ENCODE assay signal across 14 cellular contexts in the genomic region with DNA sequence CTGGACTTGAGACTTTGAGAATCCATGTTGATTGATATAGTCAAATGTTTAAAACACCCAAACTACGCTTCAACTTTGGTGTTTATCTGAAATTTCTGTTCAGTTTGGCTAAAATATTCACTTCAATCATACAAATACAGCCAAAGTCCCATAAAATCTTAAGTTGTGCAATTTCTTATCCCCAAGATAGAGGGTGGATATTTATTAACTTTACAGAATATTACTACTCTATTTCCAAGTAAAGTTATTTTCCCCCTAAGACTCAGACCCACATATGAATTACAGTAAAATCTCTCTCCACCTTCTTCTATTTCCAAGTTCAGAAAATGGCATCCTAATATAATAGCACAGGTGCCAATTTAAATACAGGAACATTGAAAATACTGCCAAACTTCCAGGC.
DNase-seq lines count a peak whose midpoint lies in the region; ATAC-seq and TF ChIP-seq lines count a peak whose summit lies in the region.
"Had no signal": no experiment of that assay in that cellular context is flagged by ENCODE, and none has a peak within 500 bp of the region (broad histone marks: within the 10 kb centered on the region; RNA-seq: fewer than 3 reads in every experiment).

No MANE protein-coding gene starts in this region.

- no peaks in the 10 kb centered on the region for H3K9me3 Mint-ChIP-seq in IgD-negative memory B cell
- H3K9me3 Mint-ChIP-seq in activated naive CD8-positive, alpha-beta T cell treated with anti-CD3 and anti-CD28 coated beads, Interleukin-2, amount 50 U/mL, for 24 hours, result peaks cover 9% of the 10 kb centered on the region
- H3K9me3 Mint-ChIP-seq: GM23338 had no signal

- no peak for TF ChIP-seq CTCF in coronary artery (IDR thresholded peaks at IDR 0.05)
- TF ChIP-seq CTCF in thoracic aorta (IDR thresholded peaks at IDR 0.05), result no peak

- H3K27me3 Mint-ChIP-seq in IgD-negative memory B cell, result no peaks in the 10 kb centered on the region
- H3K27me3 Mint-ChIP-seq in activated naive CD8-positive, alpha-beta T cell treated with anti-CD3 and anti-CD28 coated beads, Interleukin-2, amount 50 U/mL, for 24 hours, result no peaks in the 10 kb centered on the region

- ATAC-seq in thoracic aorta (ENCODE audit: insufficient number of reproducible peaks, low FRiP score, low read depth), result no peak
- ATAC-seq in activated naive CD8-positive, alpha-beta T cell treated with anti-CD3 and anti-CD28 coated beads, Interleukin-2, amount 50 U/mL, for 24 hours, result no peak
- ATAC-seq in GM21737 (IDR thresholded peaks at IDR 0.05; ENCODE audit: unreplicated experiment), result no peak
- ATAC-seq: A549, GM23338 had no signal

- no peaks in the 10 kb centered on the region for H3K27me3 ChIP-seq in BLaER1
- H3K27me3 ChIP-seq in thoracic aorta (replicated peaks; ENCODE audit: insufficient read depth), result no peaks in the 10 kb centered on the region

- H3K27ac ChIP-seq in BLaER1, result peak overlapping the region; percentile 87
- peak overlapping the region; percentile 21 to 36 for H3K27ac ChIP-seq in coronary artery
- H3K27ac ChIP-seq in thoracic aorta, result peak overlapping the region; percentile 48 to 54
- H3K27ac ChIP-seq: A549 had no signal

- no peak overlapping the region for H3K9ac ChIP-seq in BLaER1

- peak overlapping the region; percentile 32 to 99 (median 97) for H3K27ac Mint-ChIP-seq in IgD-negative memory B cell
- H3K27ac Mint-ChIP-seq in activated naive CD8-positive, alpha-beta T cell treated with anti-CD3 and anti-CD28 coated beads, Interleukin-2, amount 50 U/mL, for 24 hours, result no peak overlapping the region
- H3K27ac Mint-ChIP-seq: CD4-positive, CD25-positive, alpha-beta regulatory T cell; GM23338 had no signal

- H3K36me3 ChIP-seq in BLaER1 (peaks cover 92% of the 10 kb centered on the region), thoracic aorta (no peaks in the 10 kb centered on the region)

- H3K4me1 ChIP-seq in BLaER1, result peaks cover 100% of the 10 kb centered on the region
- H3K4me1 ChIP-seq in thoracic aorta (ENCODE audit: control insufficient read depth in 1 of 2, low read depth in 2 of 2), result peaks cover 9 to 41% of the 10 kb centered on the region in 2 donors
- H3K4me1 ChIP-seq: A549 had no signal

- peaks cover 11% of the 10 kb centered on the region for H3K36me3 Mint-ChIP-seq in IgD-negative memory B cell
- H3K36me3 Mint-ChIP-seq in activated naive CD8-positive, alpha-beta T cell treated with anti-CD3 and anti-CD28 coated beads, Interleukin-2, amount 50 U/mL, for 24 hours (ENCODE audit: low read depth), result no peaks in the 10 kb centered on the region
- H3K36me3 Mint-ChIP-seq: CD4-positive, CD25-positive, alpha-beta regulatory T cell had no signal

- no peaks in the 10 kb centered on the region for H3K9me3 ChIP-seq in BLaER1
- no peaks in the 10 kb centered on the region for H3K9me3 ChIP-seq in thoracic aorta
- H3K9me3 ChIP-seq: A549 had no signal

- peak overlapping the region; percentile 78; the same call in 1 of the 2 replicates for H3K4me2 ChIP-seq in BLaER1
- H3K4me2 ChIP-seq: A549, GM23338 had no signal

- no peak for DNase-seq in coronary artery (ENCODE audit: low spot score)
- DNase-seq in thoracic aorta (ENCODE audit: low spot score), result no peak
- no peak for DNase-seq in activated naive CD8-positive, alpha-beta T cell treated with anti-CD3 and anti-CD28 coated beads, Interleukin-2, amount 50 U/mL, for 24 hours
- DNase-seq in stimulated activated CD4-positive, alpha-beta T cell treated with anti-CD3 and anti-CD28 coated beads, Interleukin-2, amount 100 ng/mL, for 48 hours, result no peak
- DNase-seq: CD4-positive, CD25-positive, alpha-beta regulatory T cell; DMS53; GF-D8; H7; IMR-90 had no signal

- H3K4me3 Mint-ChIP-seq in IgD-negative memory B cell, result no peak overlapping the region
- no peak overlapping the region for H3K4me3 Mint-ChIP-seq in activated naive CD8-positive, alpha-beta T cell treated with anti-CD3 and anti-CD28 coated beads, Interleukin-2, amount 50 U/mL, for 24 hours
- H3K4me3 Mint-ChIP-seq: GM23338 had no signal

- H4K20me1 ChIP-seq in BLaER1, result peaks cover 100% of the 10 kb centered on the region

- H3K4me3 ChIP-seq in BLaER1, result no peak overlapping the region
- no peak overlapping the region for H3K4me3 ChIP-seq in coronary artery
- H3K4me3 ChIP-seq in thoracic aorta, result peak overlapping the region; percentile 0
- H3K4me3 ChIP-seq: A549, GM23338 had no signal

- H3K4me1 Mint-ChIP-seq in IgD-negative memory B cell, result peaks cover 56 to 81% (median 70%) of the 10 kb centered on the region in 3 donors
- H3K4me1 Mint-ChIP-seq in activated naive CD8-positive, alpha-beta T cell treated with anti-CD3 and anti-CD28 coated beads, Interleukin-2, amount 50 U/mL, for 24 hours, result peaks cover 38% of the 10 kb centered on the region

Comparison
In these comparisons a context has a peak if more than half of its experiments do, and no peak if none do; other contexts are left out.
1. H3K27ac ChIP-seq: peak in every context shown above with its lines; median percentile 87 in BLaER1; 51 in thoracic aorta; 28 in coronary artery.